ENCODE assay signal across 32 cellular contexts in the genomic region with DNA sequence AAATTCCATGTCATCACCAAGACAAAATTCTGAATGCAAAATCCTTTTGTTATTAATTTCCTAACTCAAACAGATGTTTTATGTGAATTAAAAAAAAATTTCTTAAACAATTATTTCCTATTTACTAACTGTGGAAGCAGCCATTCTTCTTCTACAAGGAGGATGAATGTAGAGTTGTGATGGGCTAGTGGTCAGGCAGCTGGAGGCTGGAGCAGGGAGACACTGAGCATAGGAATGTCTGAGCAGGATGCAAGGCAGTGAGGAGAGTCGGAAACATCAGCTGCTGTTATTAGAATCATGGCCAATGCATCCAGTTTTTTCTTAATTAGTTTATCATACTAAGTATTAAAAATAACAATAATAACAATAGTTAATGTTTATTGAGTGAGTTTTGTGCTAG.
"Had no signal": no experiment of that assay in that cellular context is flagged by ENCODE, and none has a peak within 500 bp of the region (broad histone marks: within the 10 kb centered on the region; RNA-seq: fewer than 3 reads in every experiment).

No MANE protein-coding gene starts in this region.

- H3K9ac ChIP-seq: parathyroid adenoma had no signal

- H3K4me3 Mint-ChIP-seq: naive B cell; naive thymus-derived CD8-positive, alpha-beta T cell; natural killer cell treated with Interleukin-12 subunit alpha and Interleukin-12 subunit beta and Interleukin-15 and Interleukin-18, amount 100 ng/mL, for 72 hours; nephron progenitor cell; neural crest cell; stimulated activated memory B cell treated with anti-CD40 and anti-IgM and Interleukin-4, amounts not matched to agents 10 μg/mL and 1 μg/mL and 100 μg/mL, for 72 hours; stimulated activated naive CD8-positive, alpha-beta T cell treated with anti-CD3 and anti-CD28 coated beads, Interleukin-15, amount 100 ng/mL, for 72 hours; type B pancreatic cell had no signal

- H3K4me1 Mint-ChIP-seq: naive B cell; naive thymus-derived CD8-positive, alpha-beta T cell; nephron progenitor cell; stimulated activated memory B cell treated with anti-CD40 and anti-IgM and Interleukin-4, amounts not matched to agents 10 μg/mL and 1 μg/mL and 100 μg/mL, for 72 hours; stimulated activated naive CD8-positive, alpha-beta T cell treated with anti-CD3 and anti-CD28 coated beads, Interleukin-15, amount 100 ng/mL, for 72 hours had no signal

- DNase-seq: naive B cell; naive thymus-derived CD8-positive, alpha-beta T cell; nephron progenitor cell; ovary; psoas muscle; right lobe of liver; sigmoid colon; spleen; stimulated activated CD4-positive, alpha-beta T cell treated with anti-CD3 and anti-CD28 coated beads, Interleukin-12 subunit alpha, Interleukin-12 subunit beta, amount 100 ng/mL, for 4 hours; stimulated activated CD4-positive, alpha-beta T cell treated with anti-CD3 and anti-CD28 coated beads, Interleukin-1b, Interleukin-23, amount 100 ng/mL, for 48 hours; stimulated activated CD4-positive, alpha-beta T cell treated with anti-CD3 and anti-CD28 coated beads, Interleukin-4, amount 100 ng/mL, for 1 hour; stimulated activated CD4-positive, alpha-beta T cell treated with anti-CD3 and anti-CD28 coated beads, Interleukin-4, amount 100 ng/mL, for 4 hours; stimulated activated CD8-positive, alpha-beta memory T cell treated with anti-CD3 and anti-CD28 coated beads, Interleukin-4, amount 100 ng/mL, for 48 hours; stimulated activated naive CD4-positive, alpha-beta T cell; stimulated activated naive CD8-positive, alpha-beta T cell treated with anti-CD3 and anti-CD28 coated beads, Interleukin-15, amount 100 ng/mL, for 72 hours; stimulated activated naive CD8-positive, alpha-beta T cell treated with anti-CD3 and anti-CD28 coated beads, Interleukin-15, Interleukin-2, amounts not matched to agents 100 U/mL and 50 U/mL, for 24 hours; testis; tibial artery; upper lobe of right lung; uterus had no signal

- H3K4me2 ChIP-seq: smooth muscle cell had no signal

- H3K36me3 ChIP-seq: neutrophil, ovary, right lobe of liver, sigmoid colon, spleen, suprapubic skin, tibial artery, transverse colon, upper lobe of right lung, uterus had no signal

- H3K4me1 ChIP-seq: parathyroid adenoma, right lobe of liver, spleen, suprapubic skin, testis, tibial artery, upper lobe of right lung, uterus had no signal

- H3K27me3 Mint-ChIP-seq: naive B cell; naive thymus-derived CD8-positive, alpha-beta T cell; natural killer cell treated with Interleukin-12 subunit alpha and Interleukin-12 subunit beta and Interleukin-15 and Interleukin-18, amount 100 ng/mL, for 72 hours; progenitor cell of endocrine pancreas; stimulated activated memory B cell treated with anti-CD40 and anti-IgM and Interleukin-4, amounts not matched to agents 10 μg/mL and 1 μg/mL and 100 μg/mL, for 72 hours; stimulated activated naive CD8-positive, alpha-beta T cell treated with anti-CD3 and anti-CD28 coated beads, Interleukin-15, amount 100 ng/mL, for 72 hours; type B pancreatic cell had no signal

- H3K9me3 Mint-ChIP-seq: nephron progenitor cell; neural crest cell; stimulated activated memory B cell treated with anti-CD40 and anti-IgM and Interleukin-4, amounts not matched to agents 10 μg/mL and 1 μg/mL and 100 μg/mL, for 72 hours; stimulated activated naive CD8-positive, alpha-beta T cell treated with anti-CD3 and anti-CD28 coated beads, Interleukin-15, amount 100 ng/mL, for 72 hours; type B pancreatic cell had no signal

- H3K27ac ChIP-seq: neutrophil, ovary, parathyroid adenoma, right lobe of liver, sigmoid colon, skin epidermis, spleen, suprapubic skin, testis, tibial artery, upper lobe of right lung, uterus had no signal

- H3K27me3 ChIP-seq: neutrophil, ovary, right lobe of liver, sigmoid colon, spleen, suprapubic skin, testis, tibial artery, transverse colon, upper lobe of right lung, uterus had no signal

- ATAC-seq: naive thymus-derived CD8-positive, alpha-beta T cell; natural killer cell treated with Interleukin-12 subunit alpha and Interleukin-12 subunit beta and Interleukin-15 and Interleukin-18, amount 100 ng/mL, for 72 hours; psoas muscle; right cardiac atrium; right lobe of liver; stimulated activated naive CD8-positive, alpha-beta T cell treated with anti-CD3 and anti-CD28 coated beads, Interleukin-15, amount 100 ng/mL, for 72 hours; stimulated activated naive CD8-positive, alpha-beta T cell treated with anti-CD3 and anti-CD28 coated beads, Interleukin-15, Interleukin-2, amounts not matched to agents 100 U/mL and 50 U/mL, for 24 hours; upper lobe of right lung had no signal

- H3K27ac Mint-ChIP-seq: naive B cell; naive thymus-derived CD8-positive, alpha-beta T cell; natural killer cell treated with Interleukin-12 subunit alpha and Interleukin-12 subunit beta and Interleukin-15 and Interleukin-18, amount 100 ng/mL, for 72 hours; nephron progenitor cell; progenitor cell of endocrine pancreas; stimulated activated memory B cell treated with anti-CD40 and anti-IgM and Interleukin-4, amounts not matched to agents 10 μg/mL and 1 μg/mL and 100 μg/mL, for 72 hours; stimulated activated naive CD8-positive, alpha-beta T cell treated with anti-CD3 and anti-CD28 coated beads, Interleukin-15, amount 100 ng/mL, for 72 hours; type B pancreatic cell had no signal

- H3K9me3 ChIP-seq: neutrophil, ovary, psoas muscle, right lobe of liver, sigmoid colon, spleen, suprapubic skin, testis, tibial artery, transverse colon, upper lobe of right lung, uterus had no signal

- H3K79me2 ChIP-seq: parathyroid adenoma had no signal

- H3K36me3 Mint-ChIP-seq: naive B cell; naive thymus-derived CD8-positive, alpha-beta T cell; natural killer cell treated with Interleukin-12 subunit alpha and Interleukin-12 subunit beta and Interleukin-15 and Interleukin-18, amount 100 ng/mL, for 72 hours; stimulated activated memory B cell treated with anti-CD40 and anti-IgM and Interleukin-4, amounts not matched to agents 10 μg/mL and 1 μg/mL and 100 μg/mL, for 72 hours; type B pancreatic cell had no signal

- H2AFZ ChIP-seq: parathyroid adenoma had no signal

- H3K4me3 ChIP-seq: ovary, psoas muscle, right lobe of liver, sigmoid colon, skin epidermis, smooth muscle cell, spleen, suprapubic skin, testis, tibial artery, transverse colon, upper lobe of right lung, uterus had no signal
